Comparison of ENCODE assay signal across 9 cellular contexts in genomic region chr7:122803323-122803722, GRCh38.
DNase-seq lines count a peak whose midpoint lies in the region; ATAC-seq and TF ChIP-seq lines count a peak whose summit lies in the region.
"Had no signal": no experiment of that assay in that cellular context is flagged by ENCODE, and none has a peak within 500 bp of the region (broad histone marks: within the 10 kb centered on the region; RNA-seq: fewer than 3 reads in every experiment).

No MANE protein-coding gene starts in this region.

- no peak overlapping the region for H3K4me3 Mint-ChIP-seq in GM23338

- peak overlapping the region; percentile 75 for H3K27ac Mint-ChIP-seq in GM23338

- H3K27me3 ChIP-seq in GM23338 (ENCODE audit: insufficient read depth) (no peaks in the 10 kb centered on the region), OCI-LY3 (ENCODE audit: low read depth, low read length) (no peaks in the 10 kb centered on the region)

- H3K4me3 ChIP-seq in GM23338 (no peak overlapping the region), OCI-LY3 (ENCODE audit: low read length) (no peak overlapping the region), fibroblast of villous mesenchyme (ENCODE audit: low read depth, low read length) (no peak overlapping the region)

- peaks cover 43% of the 10 kb centered on the region for H3K4me1 ChIP-seq in GM23338 (ENCODE audit: insufficient read depth)
- H3K4me1 ChIP-seq in OCI-LY3 (ENCODE audit: low read length): peaks cover 3% of the 10 kb centered on the region

- TF ChIP-seq CTCF in GM23338 (conservative IDR thresholded peaks at IDR 0.05; ENCODE audit: low read depth in 2 of 2) (peak; percentile 78 to 83), OCI-LY3 (IDR thresholded peaks at IDR 0.05; ENCODE audit: low read depth, low read length) (peak; percentile 69), fibroblast of villous mesenchyme (IDR thresholded peaks at IDR 0.05; ENCODE audit: insufficient read depth, low read depth, low read length) (peak; percentile 19)

- H2AFZ ChIP-seq in GM23338 (no peak overlapping the region), OCI-LY3 (ENCODE audit: low read depth, low read length) (peak overlapping the region; percentile 77)

- H3K9me2 ChIP-seq in GM23338 (ENCODE audit: insufficient read depth): no peaks in the 10 kb centered on the region

- H3K79me2 ChIP-seq in GM23338 (replicated peaks; ENCODE audit: insufficient read depth) (no peaks in the 10 kb centered on the region), OCI-LY3 (ENCODE audit: low read length) (no peaks in the 10 kb centered on the region)

- no peaks in the 10 kb centered on the region for H3F3A ChIP-seq in GM23338 (replicated peaks; ENCODE audit: low read depth)

- peak; percentile 65 for DNase-seq in GM23338 (ENCODE audit: low spot score)
- DNase-seq in fibroblast of villous mesenchyme (ENCODE audit: low read depth): peak; percentile 10
- peak; percentile 50 for DNase-seq in retina
- DNase-seq in NCI-H2227 (lab: John Stamatoyannopoulos, UW; ENCODE audit: unreplicated experiment): no peak
- no peak for DNase-seq in stimulated activated CD4-positive, alpha-beta T cell treated with anti-CD3 and anti-CD28 coated beads, Interleukin-12 subunit alpha, Interleukin-12 subunit beta, amount 100 ng/mL, for 4 hours
- no peak for DNase-seq in NCI-H128 (lab: John Stamatoyannopoulos, UW; ENCODE audit: unreplicated experiment)

- H3K4me1 Mint-ChIP-seq in GM23338: peaks cover 45% of the 10 kb centered on the region

- no peaks in the 10 kb centered on the region for H3K9me3 Mint-ChIP-seq in GM23338

- no peaks in the 10 kb centered on the region; the same call in 2 of the 3 replicates for H3K36me3 Mint-ChIP-seq in GM23338 (ENCODE audit: low read depth)

- H4K20me1 ChIP-seq in GM23338 (replicated peaks; ENCODE audit: insufficient read depth): no peaks in the 10 kb centered on the region
- no peaks in the 10 kb centered on the region for H4K20me1 ChIP-seq in OCI-LY3 (ENCODE audit: insufficient read depth, low read length)

- ATAC-seq in GM23338 (peak; percentile 74), HG03442 (IDR thresholded peaks at IDR 0.05; ENCODE audit: unreplicated experiment) (no peak)
- ATAC-seq: left colon had no signal

- H3K27ac ChIP-seq in GM23338 (ENCODE audit: low read depth): peak overlapping the region; percentile 23; the same call in 1 of the 2 replicates
- no peak overlapping the region for H3K27ac ChIP-seq in OCI-LY3 (ENCODE audit: low read length)

- peaks cover 2% of the 10 kb centered on the region for H3K27me3 Mint-ChIP-seq in GM23338 (ENCODE audit: insufficient read depth, low read depth, poor library complexity)

- no peak overlapping the region for H3K4me2 ChIP-seq in GM23338
- H3K4me2 ChIP-seq in OCI-LY3 (ENCODE audit: low read length): peak overlapping the region; percentile 25

- no peaks in the 10 kb centered on the region for H3K36me3 ChIP-seq in GM23338 (ENCODE audit: insufficient read depth)
- H3K36me3 ChIP-seq in OCI-LY3 (replicated peaks; ENCODE audit: low read depth, low read length): no peaks in the 10 kb centered on the region

- no peak overlapping the region for H3K9ac ChIP-seq in OCI-LY3 (ENCODE audit: low read length)

- H3K9me3 ChIP-seq in OCI-LY3 (ENCODE audit: insufficient read depth, low read length): no peaks in the 10 kb centered on the region

TF ChIP-seq in GM23338, 12 proteins besides CTCF, POLR2A, EP300 and RAD21 (continues in another document):
- TF ChIP-seq, protein P1, sequence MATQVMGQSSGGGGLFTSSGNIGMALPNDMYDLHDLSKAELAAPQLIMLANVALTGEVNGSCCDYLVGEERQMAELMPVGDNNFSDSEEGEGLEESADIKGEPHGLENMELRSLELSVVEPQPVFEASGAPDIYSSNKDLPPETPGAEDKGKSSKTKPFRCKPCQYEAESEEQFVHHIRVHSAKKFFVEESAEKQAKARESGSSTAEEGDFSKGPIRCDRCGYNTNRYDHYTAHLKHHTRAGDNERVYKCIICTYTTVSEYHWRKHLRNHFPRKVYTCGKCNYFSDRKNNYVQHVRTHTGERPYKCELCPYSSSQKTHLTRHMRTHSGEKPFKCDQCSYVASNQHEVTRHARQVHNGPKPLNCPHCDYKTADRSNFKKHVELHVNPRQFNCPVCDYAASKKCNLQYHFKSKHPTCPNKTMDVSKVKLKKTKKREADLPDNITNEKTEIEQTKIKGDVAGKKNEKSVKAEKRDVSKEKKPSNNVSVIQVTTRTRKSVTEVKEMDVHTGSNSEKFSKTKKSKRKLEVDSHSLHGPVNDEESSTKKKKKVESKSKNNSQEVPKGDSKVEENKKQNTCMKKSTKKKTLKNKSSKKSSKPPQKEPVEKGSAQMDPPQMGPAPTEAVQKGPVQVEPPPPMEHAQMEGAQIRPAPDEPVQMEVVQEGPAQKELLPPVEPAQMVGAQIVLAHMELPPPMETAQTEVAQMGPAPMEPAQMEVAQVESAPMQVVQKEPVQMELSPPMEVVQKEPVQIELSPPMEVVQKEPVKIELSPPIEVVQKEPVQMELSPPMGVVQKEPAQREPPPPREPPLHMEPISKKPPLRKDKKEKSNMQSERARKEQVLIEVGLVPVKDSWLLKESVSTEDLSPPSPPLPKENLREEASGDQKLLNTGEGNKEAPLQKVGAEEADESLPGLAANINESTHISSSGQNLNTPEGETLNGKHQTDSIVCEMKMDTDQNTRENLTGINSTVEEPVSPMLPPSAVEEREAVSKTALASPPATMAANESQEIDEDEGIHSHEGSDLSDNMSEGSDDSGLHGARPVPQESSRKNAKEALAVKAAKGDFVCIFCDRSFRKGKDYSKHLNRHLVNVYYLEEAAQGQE (IDR thresholded peaks at IDR 0.05; ENCODE audit: unreplicated experiment): no peak
- TF ChIP-seq, protein P2, sequence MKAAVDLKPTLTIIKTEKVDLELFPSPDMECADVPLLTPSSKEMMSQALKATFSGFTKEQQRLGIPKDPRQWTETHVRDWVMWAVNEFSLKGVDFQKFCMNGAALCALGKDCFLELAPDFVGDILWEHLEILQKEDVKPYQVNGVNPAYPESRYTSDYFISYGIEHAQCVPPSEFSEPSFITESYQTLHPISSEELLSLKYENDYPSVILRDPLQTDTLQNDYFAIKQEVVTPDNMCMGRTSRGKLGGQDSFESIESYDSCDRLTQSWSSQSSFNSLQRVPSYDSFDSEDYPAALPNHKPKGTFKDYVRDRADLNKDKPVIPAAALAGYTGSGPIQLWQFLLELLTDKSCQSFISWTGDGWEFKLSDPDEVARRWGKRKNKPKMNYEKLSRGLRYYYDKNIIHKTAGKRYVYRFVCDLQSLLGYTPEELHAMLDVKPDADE (IDR thresholded peaks at IDR 0.05): no peak
- TF ChIP-seq EZH2phosphoT487 (IDR thresholded peaks at IDR 0.05; ENCODE audit: unreplicated experiment) (no peak), ZNF114 (CRISPR knock-in tag; IDR thresholded peaks at IDR 0.05) (no peak)
- TF ChIP-seq, protein P3, sequence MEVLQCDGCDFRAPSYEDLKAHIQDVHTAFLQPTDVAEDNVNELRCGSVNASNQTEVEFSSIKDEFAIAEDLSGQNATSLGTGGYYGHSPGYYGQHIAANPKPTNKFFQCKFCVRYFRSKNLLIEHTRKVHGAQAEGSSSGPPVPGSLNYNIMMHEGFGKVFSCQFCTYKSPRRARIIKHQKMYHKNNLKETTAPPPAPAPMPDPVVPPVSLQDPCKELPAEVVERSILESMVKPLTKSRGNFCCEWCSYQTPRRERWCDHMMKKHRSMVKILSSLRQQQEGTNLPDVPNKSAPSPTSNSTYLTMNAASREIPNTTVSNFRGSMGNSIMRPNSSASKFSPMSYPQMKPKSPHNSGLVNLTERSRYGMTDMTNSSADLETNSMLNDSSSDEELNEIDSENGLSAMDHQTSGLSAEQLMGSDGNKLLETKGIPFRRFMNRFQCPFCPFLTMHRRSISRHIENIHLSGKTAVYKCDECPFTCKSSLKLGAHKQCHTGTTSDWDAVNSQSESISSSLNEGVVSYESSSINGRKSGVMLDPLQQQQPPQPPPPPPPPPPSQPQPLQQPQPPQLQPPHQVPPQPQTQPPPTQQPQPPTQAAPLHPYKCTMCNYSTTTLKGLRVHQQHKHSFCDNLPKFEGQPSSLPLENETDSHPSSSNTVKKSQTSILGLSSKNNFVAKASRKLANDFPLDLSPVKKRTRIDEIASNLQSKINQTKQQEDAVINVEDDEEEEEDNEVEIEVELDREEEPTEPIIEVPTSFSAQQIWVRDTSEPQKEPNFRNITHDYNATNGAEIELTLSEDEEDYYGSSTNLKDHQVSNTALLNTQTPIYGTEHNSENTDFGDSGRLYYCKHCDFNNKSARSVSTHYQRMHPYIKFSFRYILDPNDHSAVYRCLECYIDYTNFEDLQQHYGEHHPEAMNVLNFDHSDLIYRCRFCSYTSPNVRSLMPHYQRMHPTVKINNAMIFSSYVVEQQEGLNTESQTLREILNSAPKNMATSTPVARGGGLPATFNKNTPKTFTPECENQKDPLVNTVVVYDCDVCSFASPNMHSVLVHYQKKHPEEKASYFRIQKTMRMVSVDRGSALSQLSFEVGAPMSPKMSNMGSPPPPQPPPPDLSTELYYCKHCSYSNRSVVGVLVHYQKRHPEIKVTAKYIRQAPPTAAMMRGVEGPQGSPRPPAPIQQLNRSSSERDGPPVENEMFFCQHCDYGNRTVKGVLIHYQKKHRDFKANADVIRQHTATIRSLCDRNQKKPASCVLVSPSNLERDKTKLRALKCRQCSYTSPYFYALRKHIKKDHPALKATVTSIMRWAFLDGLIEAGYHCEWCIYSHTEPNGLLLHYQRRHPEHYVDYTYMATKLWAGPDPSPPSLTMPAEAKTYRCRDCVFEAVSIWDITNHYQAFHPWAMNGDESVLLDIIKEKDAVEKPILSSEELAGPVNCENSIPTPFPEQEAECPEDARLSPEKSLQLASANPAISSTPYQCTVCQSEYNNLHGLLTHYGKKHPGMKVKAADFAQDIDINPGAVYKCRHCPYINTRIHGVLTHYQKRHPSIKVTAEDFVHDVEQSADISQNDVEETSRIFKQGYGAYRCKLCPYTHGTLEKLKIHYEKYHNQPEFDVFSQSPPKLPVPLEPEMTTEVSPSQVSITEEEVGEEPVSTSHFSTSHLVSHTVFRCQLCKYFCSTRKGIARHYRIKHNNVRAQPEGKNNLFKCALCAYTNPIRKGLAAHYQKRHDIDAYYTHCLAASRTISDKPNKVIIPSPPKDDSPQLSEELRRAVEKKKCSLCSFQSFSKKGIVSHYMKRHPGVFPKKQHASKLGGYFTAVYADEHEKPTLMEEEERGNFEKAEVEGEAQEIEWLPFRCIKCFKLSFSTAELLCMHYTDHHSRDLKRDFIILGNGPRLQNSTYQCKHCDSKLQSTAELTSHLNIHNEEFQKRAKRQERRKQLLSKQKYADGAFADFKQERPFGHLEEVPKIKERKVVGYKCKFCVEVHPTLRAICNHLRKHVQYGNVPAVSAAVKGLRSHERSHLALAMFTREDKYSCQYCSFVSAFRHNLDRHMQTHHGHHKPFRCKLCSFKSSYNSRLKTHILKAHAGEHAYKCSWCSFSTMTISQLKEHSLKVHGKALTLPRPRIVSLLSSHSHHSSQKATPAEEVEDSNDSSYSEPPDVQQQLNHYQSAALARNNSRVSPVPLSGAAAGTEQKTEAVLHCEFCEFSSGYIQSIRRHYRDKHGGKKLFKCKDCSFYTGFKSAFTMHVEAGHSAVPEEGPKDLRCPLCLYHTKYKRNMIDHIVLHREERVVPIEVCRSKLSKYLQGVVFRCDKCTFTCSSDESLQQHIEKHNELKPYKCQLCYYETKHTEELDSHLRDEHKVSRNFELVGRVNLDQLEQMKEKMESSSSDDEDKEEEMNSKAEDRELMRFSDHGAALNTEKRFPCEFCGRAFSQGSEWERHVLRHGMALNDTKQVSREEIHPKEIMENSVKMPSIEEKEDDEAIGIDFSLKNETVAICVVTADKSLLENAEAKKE (CRISPR knock-in tag; IDR thresholded peaks at IDR 0.05): no peak

Comparison
In these comparisons a context has a peak if more than half of its experiments do, and no peak if none do; other contexts are left out.
1. DNase-seq: peak in GM23338 (single experiment), fibroblast of villous mesenchyme (single experiment) and retina (single experiment); none in NCI-H2227 (single experiment), stimulated activated CD4-positive, alpha-beta T cell treated with anti-CD3 and anti-CD28 coated beads, Interleukin-12 subunit alpha, Interleukin-12 subunit beta, amount 100 ng/mL, for 4 hours (single experiment) and NCI-H128 (single experiment).
2. CTCF ChIP-seq: peak in every context shown above with its lines; median percentile 80 in GM23338; 69 in OCI-LY3; 19 in fibroblast of villous mesenchyme.